Comparison of ENCODE assay signal across 33 cellular contexts in the genomic region with DNA sequence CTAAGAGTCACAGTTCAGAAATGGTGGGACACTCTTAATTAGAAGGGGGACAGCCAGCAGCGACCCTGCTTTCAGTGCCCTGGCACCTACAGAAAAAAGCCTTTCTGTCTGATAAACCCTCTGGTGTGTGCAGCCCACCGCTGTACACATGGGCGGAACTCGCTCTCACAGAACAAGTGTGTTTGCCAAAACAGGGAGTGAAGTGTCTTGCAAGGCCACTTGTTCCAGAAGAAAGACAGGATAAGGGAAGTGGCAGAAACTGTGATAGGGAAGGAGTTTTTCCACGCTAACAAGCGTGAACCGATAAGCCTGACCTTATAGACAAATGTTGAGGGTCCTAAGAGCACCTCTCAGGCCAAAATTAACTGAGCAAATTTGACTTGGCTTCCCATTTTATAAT.
"Had no signal": no experiment of that assay in that cellular context is flagged by ENCODE, and none has a peak within 500 bp of the region (broad histone marks: within the 10 kb centered on the region; RNA-seq: fewer than 3 reads in every experiment).

No MANE protein-coding gene starts in this region.

- H3K36me3 ChIP-seq: adrenal gland, breast epithelium, MG63, Peyer's patch had no signal

- H3K9me3 ChIP-seq: adrenal gland, body of pancreas, breast epithelium, MG63, Peyer's patch had no signal

- H3K4me3 ChIP-seq: adrenal gland, body of pancreas, breast epithelium, MG63, Peyer's patch had no signal

- H3K4me1 ChIP-seq: adrenal gland, breast epithelium had no signal

- H3K27me3 ChIP-seq: adrenal gland, body of pancreas, breast epithelium, MG63, Peyer's patch had no signal

- DNase-seq: activated CD4-positive, alpha-beta T cell treated with anti-CD3 and anti-CD28 coated beads, Interleukin-2, amount 10 ng/mL, durations not matched to agents 7 days and 5 days; activated CD4-positive, alpha-beta T cell treated with anti-CD3 and anti-CD28 coated beads, Interleukin-2, amount 50 U/mL, for 48 hours; activated CD8-positive, alpha-beta memory T cell treated with anti-CD3 and anti-CD28 coated beads, Interleukin-2, amount 50 U/mL, for 4 hours; activated CD8-positive, alpha-beta T cell treated with anti-CD3 and anti-CD28 coated beads, Interleukin-2, amount 10 ng/mL, durations not matched to agents 7 days and 5 days; activated gamma-delta T cell treated with Interleukin-2 at 50 U/mL for 16 hours; activated naive CD4-positive, alpha-beta T cell treated with anti-CD3 and anti-CD28 coated beads for 36 hours; activated T-cell treated with anti-CD3 and anti-CD28 coated beads for 4 hours; activated T-cell treated with anti-CD3 and anti-CD28 coated beads, Interleukin-2, amount 50 U/mL, for 4 hours; adrenal gland; body of pancreas; caudate nucleus; Kasumi-1; KG1; MG63; NCI-H1048; NCI-H1105 treated with DMSO at 0.1 percent for 48 hours; NCI-H1436; NCI-H1694; NCI-H1930; NCI-H2081 treated with DMSO at 0.1 percent for 48 hours; NCI-H226; NCI-H446 treated with DMSO at 0.1 percent for 48 hours; NCI-H524; NCI-H69; PC-3; Peyer's patch; RPMI8226; SW 1271; T-helper 1 cell; T-helper 2 cell; T1000 had no signal

- ATAC-seq: activated CD8-positive, alpha-beta T cell treated with anti-CD3 and anti-CD28 coated beads, Interleukin-2, amount 10 ng/mL, durations not matched to agents 7 days and 5 days; activated naive CD4-positive, alpha-beta T cell treated with anti-CD3 and anti-CD28 coated beads, Interleukin-2, amount 50 U/mL, for 72 hours; activated T-cell treated with anti-CD3 and anti-CD28 coated beads, Interleukin-2, amount 50 U/mL, for 4 hours; body of pancreas; PC-3 had no signal

- H3K27ac ChIP-seq: adrenal gland, body of pancreas, breast epithelium, Peyer's patch had no signal
